12 cellular contexts compared by ENCODE assay signal in genomic region chr20:37342231-37343177, GRCh38. TPM values are rescaled to one million over a fixed set of nuclear protein-coding genes. Genes with fewer than 3 reads are reported as not detected.
A peak's percentile ranks its signal among the peaks of the same experiment; 100 is the strongest.
DNase-seq lines count a peak whose midpoint lies in the region; ATAC-seq lines count a peak whose summit lies in the region.
"Had no signal": no experiment of that assay in that cellular context is flagged by ENCODE, and none has a peak within 500 bp of the region (broad histone marks: within the 10 kb centered on the region; RNA-seq: fewer than 3 reads in every experiment).

No MANE protein-coding gene starts in this region.

- no peaks in the 10 kb centered on the region for H3K36me3 Mint-ChIP-seq in activated naive CD8-positive, alpha-beta T cell treated with anti-CD3 and anti-CD28 coated beads, Interleukin-2, amount 10 ng/mL, durations not matched to agents 7 days and 5 days
- no peaks in the 10 kb centered on the region for H3K36me3 Mint-ChIP-seq in activated naive CD8-positive, alpha-beta T cell treated with anti-CD3 and anti-CD28 coated beads for 36 hours
- H3K36me3 Mint-ChIP-seq: immature natural killer cell had no signal

- intact Hi-C loops in sciatic nerve (cut with DNase I), result no loop called here

- DNase-seq in activated naive CD8-positive, alpha-beta T cell treated with anti-CD3 and anti-CD28 coated beads, Interleukin-2, amount 10 ng/mL, durations not matched to agents 7 days and 5 days, result no peak
- no peak for DNase-seq in activated naive CD8-positive, alpha-beta T cell treated with anti-CD3 and anti-CD28 coated beads for 36 hours
- DNase-seq in RKO (ENCODE audit: low spot score) (peak; percentile 56), glomerular visceral epithelial cell (ENCODE audit: extremely low spot score) (peak; percentile 34), sciatic nerve (ENCODE audit: low spot score) (no peak), SKM-1 treated with dmso at 0.1 percent for 144 hours (lab: John Stamatoyannopoulos, UW; ENCODE audit: unreplicated experiment) (no peak)
- DNase-seq: activated CD4-positive, alpha-beta T cell treated with anti-CD3 and anti-CD28 coated beads for 36 hours; AML-193; immature natural killer cell; NCI-H1417 treated with DMSO at 0.1 percent for 48 hours had no signal

- H3K27me3 Mint-ChIP-seq in activated naive CD8-positive, alpha-beta T cell treated with anti-CD3 and anti-CD28 coated beads, Interleukin-2, amount 10 ng/mL, durations not matched to agents 7 days and 5 days, result no peaks in the 10 kb centered on the region
- H3K27me3 Mint-ChIP-seq in activated naive CD8-positive, alpha-beta T cell treated with anti-CD3 and anti-CD28 coated beads for 36 hours, result no peaks in the 10 kb centered on the region
- H3K27me3 Mint-ChIP-seq: activated CD4-positive, alpha-beta T cell treated with anti-CD3 and anti-CD28 coated beads for 36 hours had no signal

- H3K4me1 Mint-ChIP-seq in activated naive CD8-positive, alpha-beta T cell treated with anti-CD3 and anti-CD28 coated beads, Interleukin-2, amount 10 ng/mL, durations not matched to agents 7 days and 5 days, result peaks cover 27% of the 10 kb centered on the region
- H3K4me1 Mint-ChIP-seq in activated naive CD8-positive, alpha-beta T cell treated with anti-CD3 and anti-CD28 coated beads for 36 hours, result peaks cover 16% of the 10 kb centered on the region

- peak overlapping the region; percentile 50 for H3K27ac Mint-ChIP-seq in activated naive CD8-positive, alpha-beta T cell treated with anti-CD3 and anti-CD28 coated beads, Interleukin-2, amount 10 ng/mL, durations not matched to agents 7 days and 5 days
- no peak overlapping the region for H3K27ac Mint-ChIP-seq in activated naive CD8-positive, alpha-beta T cell treated with anti-CD3 and anti-CD28 coated beads for 36 hours
- H3K27ac Mint-ChIP-seq: activated CD4-positive, alpha-beta T cell treated with anti-CD3 and anti-CD28 coated beads for 36 hours had no signal

- no peaks in the 10 kb centered on the region for H3K9me3 Mint-ChIP-seq in activated naive CD8-positive, alpha-beta T cell treated with anti-CD3 and anti-CD28 coated beads, Interleukin-2, amount 10 ng/mL, durations not matched to agents 7 days and 5 days
- no peaks in the 10 kb centered on the region for H3K9me3 Mint-ChIP-seq in activated naive CD8-positive, alpha-beta T cell treated with anti-CD3 and anti-CD28 coated beads for 36 hours
- H3K9me3 Mint-ChIP-seq: immature natural killer cell had no signal

- ATAC-seq in activated naive CD8-positive, alpha-beta T cell treated with anti-CD3 and anti-CD28 coated beads, Interleukin-2, amount 10 ng/mL, durations not matched to agents 7 days and 5 days (ENCODE audit: low read depth), result no peak
- ATAC-seq in sciatic nerve (no peak), GM18867 (IDR thresholded peaks at IDR 0.05; ENCODE audit: unreplicated experiment) (no peak), GM21619 (IDR thresholded peaks at IDR 0.05; ENCODE audit: unreplicated experiment) (no peak)
- ATAC-seq: activated CD4-positive, alpha-beta T cell treated with anti-CD3 and anti-CD28 coated beads for 36 hours had no signal

- no peak overlapping the region for H3K4me3 Mint-ChIP-seq in activated naive CD8-positive, alpha-beta T cell treated with anti-CD3 and anti-CD28 coated beads, Interleukin-2, amount 10 ng/mL, durations not matched to agents 7 days and 5 days
- no peak overlapping the region for H3K4me3 Mint-ChIP-seq in activated naive CD8-positive, alpha-beta T cell treated with anti-CD3 and anti-CD28 coated beads for 36 hours
- H3K4me3 Mint-ChIP-seq: activated CD4-positive, alpha-beta T cell treated with anti-CD3 and anti-CD28 coated beads for 36 hours had no signal

- POLR2A ChIA-PET in activated naive CD8-positive, alpha-beta T cell treated with anti-CD3 and anti-CD28 coated beads, Interleukin-2, amount 10 ng/mL, durations not matched to agents 7 days and 5 days (lab: Charles Lee), result no interaction called here

RNA-seq across cellular contexts. Expression of gene SRC, which starts 3.4 kb away (rescaled TPM):
- 1 to 10 TPM; 4.5 to 5.6 TPM for total RNA-seq in activated naive CD8-positive, alpha-beta T cell treated with anti-CD3 and anti-CD28 coated beads, Interleukin-2, amount 10 ng/mL, durations not matched to agents 7 days and 5 days
- total RNA-seq in activated naive CD8-positive, alpha-beta T cell treated with anti-CD3 and anti-CD28 coated beads for 36 hours, result 1 to 10 TPM; 1.1 to 1.9 TPM
- 23.7 TPM for total RNA-seq in sciatic nerve

RNA-seq across cellular contexts. Expression of gene MANBAL, which starts 53.0 kb away (rescaled TPM):
- total RNA-seq in activated naive CD8-positive, alpha-beta T cell treated with anti-CD3 and anti-CD28 coated beads, Interleukin-2, amount 10 ng/mL, durations not matched to agents 7 days and 5 days, result 10 to 100 TPM; 12.0 to 13.4 TPM
- 10 to 100 TPM; 11.2 to 12.8 TPM for total RNA-seq in activated naive CD8-positive, alpha-beta T cell treated with anti-CD3 and anti-CD28 coated beads for 36 hours
- 34.1 TPM for total RNA-seq in sciatic nerve

Comparison
In these comparisons a context has a peak if more than half of its experiments do, and no peak if none do; other contexts are left out.
1. DNase-seq: peak in RKO (single experiment) and glomerular visceral epithelial cell (single experiment); none in activated naive CD8-positive, alpha-beta T cell treated with anti-CD3 and anti-CD28 coated beads, Interleukin-2, amount 10 ng/mL, durations not matched to agents 7 days and 5 days (single experiment), activated naive CD8-positive, alpha-beta T cell treated with anti-CD3 and anti-CD28 coated beads for 36 hours (single experiment), sciatic nerve (single experiment) and SKM-1 treated with dmso at 0.1 percent for 144 hours (single experiment).